Comparison of ENCODE assay signal across 8 cellular contexts in the genomic region with DNA sequence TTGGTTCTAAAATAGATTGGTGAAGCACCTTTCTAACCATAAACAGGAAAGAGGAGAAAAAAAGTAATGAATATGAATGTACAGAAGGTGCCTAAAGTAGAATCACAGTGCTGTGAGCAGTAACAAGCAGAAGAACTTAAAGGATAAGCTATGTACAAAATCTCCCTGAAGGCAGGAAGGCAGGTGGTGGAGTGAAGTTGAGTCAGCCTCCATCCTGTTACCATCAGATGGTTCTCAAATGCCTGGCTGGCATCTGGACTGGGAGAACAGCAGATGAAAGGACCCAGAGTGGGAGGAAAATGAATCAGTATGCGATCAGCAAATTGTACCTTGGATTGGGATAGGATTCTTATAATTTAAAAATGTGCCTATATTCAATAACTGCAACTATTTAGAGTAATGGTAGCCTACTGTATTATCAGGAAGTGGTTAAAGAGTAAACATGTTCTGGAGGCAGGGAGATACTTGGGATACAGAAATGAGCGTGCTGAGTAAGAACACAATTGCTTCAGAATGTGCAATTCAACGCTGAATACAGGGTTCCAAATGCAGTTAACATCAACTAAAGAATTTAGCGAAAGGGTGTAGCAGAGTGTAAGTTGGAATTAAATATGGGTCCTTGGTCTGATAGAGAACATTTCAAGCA. TPM values are rescaled to one million over a fixed set of nuclear protein-coding genes. Genes with fewer than 3 reads are reported as not detected.
DNase-seq lines count a peak whose midpoint lies in the region; ATAC-seq and TF ChIP-seq lines count a peak whose summit lies in the region.

No MANE protein-coding gene starts in this region.

- no peaks in the 10 kb centered on the region for H3K27me3 ChIP-seq in esophagus squamous epithelium

- 69 to 83% methylated on average over 4 of the region's 4 CpGs for WGBS in esophagus squamous epithelium, 2 donors

- intact Hi-C loops in activated CD4-positive, alpha-beta T cell treated with anti-CD3 and anti-CD28 coated beads, Interleukin-2, amount 10 ng/mL, durations not matched to agents 24 days and 14 days (cut with micrococcal nuclease): loop anchor here (5.0 kb wide), 1 partner anchor 686 kb away; no protein-coding TSS in a partner anchor
- intact Hi-C loops in activated CD4-positive, alpha-beta T cell treated with anti-CD3 and anti-CD28 coated beads for 36 hours (cut with DNase I, micrococcal nuclease): loop anchor here in 1 of 2 experiments (5.0 kb wide), 1 partner anchor 686 kb away; no protein-coding TSS in a partner anchor
- intact Hi-C loops in esophagus squamous epithelium (cut with DNase I): no loop called here

- no peak for TF ChIP-seq POLR2A in esophagus squamous epithelium (IDR thresholded peaks at IDR 0.05)

- peaks cover 72% of the 10 kb centered on the region for H3K27me3 Mint-ChIP-seq in activated CD4-positive, alpha-beta T cell treated with anti-CD3 and anti-CD28 coated beads, Interleukin-2, amount 10 ng/mL, durations not matched to agents 24 days and 14 days
- peaks cover 30% of the 10 kb centered on the region for H3K27me3 Mint-ChIP-seq in activated CD4-positive, alpha-beta T cell treated with anti-CD3 and anti-CD28 coated beads for 36 hours
- H3K27me3 Mint-ChIP-seq in WTC11 (ENCODE audit: low read depth): no peaks in the 10 kb centered on the region

- no peak overlapping the region for H3K27ac Mint-ChIP-seq in activated CD4-positive, alpha-beta T cell treated with anti-CD3 and anti-CD28 coated beads, Interleukin-2, amount 10 ng/mL, durations not matched to agents 24 days and 14 days
- H3K27ac Mint-ChIP-seq in activated CD4-positive, alpha-beta T cell treated with anti-CD3 and anti-CD28 coated beads for 36 hours: no peak overlapping the region
- H3K27ac Mint-ChIP-seq in WTC11: no peak overlapping the region; the same call in 1 of the 2 replicates

- TF ChIP-seq CTCF in WTC11 (IDR thresholded peaks at IDR 0.05) (no peak), esophagus squamous epithelium (IDR thresholded peaks at IDR 0.05) (no peak)

- no peaks in the 10 kb centered on the region for H3K9me3 Mint-ChIP-seq in activated CD4-positive, alpha-beta T cell treated with anti-CD3 and anti-CD28 coated beads, Interleukin-2, amount 10 ng/mL, durations not matched to agents 24 days and 14 days
- H3K9me3 Mint-ChIP-seq in activated CD4-positive, alpha-beta T cell treated with anti-CD3 and anti-CD28 coated beads for 36 hours (ENCODE audit: low read depth): no peaks in the 10 kb centered on the region
- H3K9me3 Mint-ChIP-seq in WTC11: no peaks in the 10 kb centered on the region

- H3K9me3 ChIP-seq in iPS-18c (ENCODE audit: control insufficient read depth, insufficient read depth, low read length) (no peaks in the 10 kb centered on the region), esophagus squamous epithelium (no peaks in the 10 kb centered on the region)

- H3K4me1 Mint-ChIP-seq in activated CD4-positive, alpha-beta T cell treated with anti-CD3 and anti-CD28 coated beads, Interleukin-2, amount 10 ng/mL, durations not matched to agents 24 days and 14 days: peaks cover 19% of the 10 kb centered on the region
- H3K4me1 Mint-ChIP-seq in activated CD4-positive, alpha-beta T cell treated with anti-CD3 and anti-CD28 coated beads for 36 hours: peaks cover 19% of the 10 kb centered on the region
- H3K4me1 Mint-ChIP-seq in WTC11: peaks cover 37% of the 10 kb centered on the region

- 0 out of 2 replicates have a peak overlapping the region, but pooled peaks have one; percentile 92 for H3K4me3 ChIP-seq in iPS-18c (ENCODE audit: insufficient read depth, low read depth, low read length)
- H3K4me3 ChIP-seq in esophagus squamous epithelium: peak overlapping the region in 1 of 4 donors; percentile 54

- DNase-seq in activated CD4-positive, alpha-beta T cell treated with anti-CD3 and anti-CD28 coated beads, Interleukin-2, amount 10 ng/mL, durations not matched to agents 24 days and 14 days: peak; percentile 47
- no peak for DNase-seq in activated CD4-positive, alpha-beta T cell treated with anti-CD3 and anti-CD28 coated beads for 36 hours
- DNase-seq in WTC11 (ENCODE audit: low spot score): no peak
- DNase-seq in superior temporal gyrus (ENCODE audit: extremely low spot score): peak; percentile 59
- no peak for DNase-seq in NCI-H2029 (lab: John Stamatoyannopoulos, UW)
- DNase-seq in esophagus squamous epithelium (lab: John Stamatoyannopoulos, UW): no peak
- no peak for DNase-seq in NCI-H1436 treated with DMSO at 0.1 percent for 48 hours (lab: John Stamatoyannopoulos, UW)

- peak overlapping the region in 2 of 4 donors; percentile 88 to 95 for H3K27ac ChIP-seq in esophagus squamous epithelium

- CTCF ChIA-PET in activated CD4-positive, alpha-beta T cell treated with anti-CD3 and anti-CD28 coated beads for 36 hours (lab: Charles Lee): no interaction called here
- CTCF ChIA-PET in WTC11 (lab: Charles Lee): no interaction called here

- H3K36me3 ChIP-seq in esophagus squamous epithelium: no peaks in the 10 kb centered on the region

- peak overlapping the region; percentile 79 for H3K4me3 Mint-ChIP-seq in activated CD4-positive, alpha-beta T cell treated with anti-CD3 and anti-CD28 coated beads, Interleukin-2, amount 10 ng/mL, durations not matched to agents 24 days and 14 days
- H3K4me3 Mint-ChIP-seq in activated CD4-positive, alpha-beta T cell treated with anti-CD3 and anti-CD28 coated beads for 36 hours: no peak overlapping the region
- peak overlapping the region; percentile 80 for H3K4me3 Mint-ChIP-seq in WTC11

- POLR2A ChIA-PET in activated CD4-positive, alpha-beta T cell treated with anti-CD3 and anti-CD28 coated beads for 36 hours (lab: Charles Lee): no interaction called here
- POLR2A ChIA-PET in WTC11 (lab: Charles Lee): interaction anchor here (1.7 to 4.1 kb wide), 3 partner anchors 22 to 344 kb away, joined by 6 to 54 read pairs (median 21); a partner anchor contains a TSS

- H3K4me1 ChIP-seq in esophagus squamous epithelium: peaks cover 4 to 40% (median 10%) of the 10 kb centered on the region in 3 donors

- no peaks in the 10 kb centered on the region for H3K36me3 Mint-ChIP-seq in activated CD4-positive, alpha-beta T cell treated with anti-CD3 and anti-CD28 coated beads, Interleukin-2, amount 10 ng/mL, durations not matched to agents 24 days and 14 days (ENCODE audit: low read depth)
- H3K36me3 Mint-ChIP-seq in activated CD4-positive, alpha-beta T cell treated with anti-CD3 and anti-CD28 coated beads for 36 hours (ENCODE audit: low read depth): no peaks in the 10 kb centered on the region
- no peaks in the 10 kb centered on the region for H3K36me3 Mint-ChIP-seq in WTC11

- ATAC-seq in activated CD4-positive, alpha-beta T cell treated with anti-CD3 and anti-CD28 coated beads for 36 hours: no peak
- ATAC-seq in WTC11: no peak

TF ChIP-seq in WTC11, 78 proteins besides CTCF, POLR2A, EP300 and RAD21 (continues in another document):
- TF ChIP-seq ZNF232 (CRISPR knock-in tag; IDR thresholded peaks at IDR 0.05) (no peak), NR2C2 (CRISPR knock-in tag; IDR thresholded peaks at IDR 0.05) (no peak), OVOL2 (CRISPR knock-in tag; IDR thresholded peaks at IDR 0.05; ENCODE audit: borderline replicate concordance) (no peak), ESRRA (CRISPR knock-in tag; IDR thresholded peaks at IDR 0.05; ENCODE audit: borderline replicate concordance) (no peak), CREM (CRISPR knock-in tag; IDR thresholded peaks at IDR 0.05) (no peak), GABPB1 (CRISPR knock-in tag; IDR thresholded peaks at IDR 0.05) (no peak), ZNF416 (CRISPR knock-in tag; IDR thresholded peaks at IDR 0.05) (no peak), NR1H2 (CRISPR knock-in tag; IDR thresholded peaks at IDR 0.05) (no peak), TEAD4 (CRISPR knock-in tag; IDR thresholded peaks at IDR 0.05) (no peak)
- TF ChIP-seq, protein P1, sequence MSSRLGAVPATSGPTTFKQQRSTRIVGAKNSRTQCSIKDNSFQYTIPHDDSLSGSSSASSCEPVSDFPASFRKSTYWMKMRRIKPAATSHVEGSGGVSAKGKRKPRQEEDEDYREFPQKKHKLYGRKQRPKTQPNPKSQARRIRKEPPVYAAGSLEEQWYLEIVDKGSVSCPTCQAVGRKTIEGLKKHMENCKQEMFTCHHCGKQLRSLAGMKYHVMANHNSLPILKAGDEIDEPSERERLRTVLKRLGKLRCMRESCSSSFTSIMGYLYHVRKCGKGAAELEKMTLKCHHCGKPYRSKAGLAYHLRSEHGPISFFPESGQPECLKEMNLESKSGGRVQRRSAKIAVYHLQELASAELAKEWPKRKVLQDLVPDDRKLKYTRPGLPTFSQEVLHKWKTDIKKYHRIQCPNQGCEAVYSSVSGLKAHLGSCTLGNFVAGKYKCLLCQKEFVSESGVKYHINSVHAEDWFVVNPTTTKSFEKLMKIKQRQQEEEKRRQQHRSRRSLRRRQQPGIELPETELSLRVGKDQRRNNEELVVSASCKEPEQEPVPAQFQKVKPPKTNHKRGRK (CRISPR knock-in tag; IDR thresholded peaks at IDR 0.05; ENCODE audit: borderline replicate concordance): no peak
- TF ChIP-seq, protein P2, sequence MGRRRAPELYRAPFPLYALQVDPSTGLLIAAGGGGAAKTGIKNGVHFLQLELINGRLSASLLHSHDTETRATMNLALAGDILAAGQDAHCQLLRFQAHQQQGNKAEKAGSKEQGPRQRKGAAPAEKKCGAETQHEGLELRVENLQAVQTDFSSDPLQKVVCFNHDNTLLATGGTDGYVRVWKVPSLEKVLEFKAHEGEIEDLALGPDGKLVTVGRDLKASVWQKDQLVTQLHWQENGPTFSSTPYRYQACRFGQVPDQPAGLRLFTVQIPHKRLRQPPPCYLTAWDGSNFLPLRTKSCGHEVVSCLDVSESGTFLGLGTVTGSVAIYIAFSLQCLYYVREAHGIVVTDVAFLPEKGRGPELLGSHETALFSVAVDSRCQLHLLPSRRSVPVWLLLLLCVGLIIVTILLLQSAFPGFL (CRISPR knock-in tag; IDR thresholded peaks at IDR 0.05; ENCODE audit: borderline replicate concordance): no peak
- TF ChIP-seq, protein P3, sequence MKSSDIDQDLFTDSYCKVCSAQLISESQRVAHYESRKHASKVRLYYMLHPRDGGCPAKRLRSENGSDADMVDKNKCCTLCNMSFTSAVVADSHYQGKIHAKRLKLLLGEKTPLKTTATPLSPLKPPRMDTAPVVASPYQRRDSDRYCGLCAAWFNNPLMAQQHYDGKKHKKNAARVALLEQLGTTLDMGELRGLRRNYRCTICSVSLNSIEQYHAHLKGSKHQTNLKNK (CRISPR knock-in tag; IDR thresholded peaks at IDR 0.05): no peak

RNA-seq across cellular contexts. Expression of a gene that starts 21.1 kb away (rescaled TPM):
- total RNA-seq in activated CD4-positive, alpha-beta T cell treated with anti-CD3 and anti-CD28 coated beads, Interleukin-2, amount 10 ng/mL, durations not matched to agents 24 days and 14 days: 3.5 and 4.3 TPM in 2 replicates
- 1 to 10 TPM; 9.3 to 9.9 TPM for total RNA-seq in activated CD4-positive, alpha-beta T cell treated with anti-CD3 and anti-CD28 coated beads for 36 hours
- total RNA-seq in WTC11 (2021) (13.6 to 16.2 TPM (median 13.8 TPM) in 3 replicates), esophagus squamous epithelium (10 to 100 TPM; 13.4 to 30.0 (median 19.6) TPM)

Comparison
In these comparisons a context has a peak if more than half of its experiments do, and no peak if none do; other contexts are left out.
1. DNase-seq: peak in activated CD4-positive, alpha-beta T cell treated with anti-CD3 and anti-CD28 coated beads, Interleukin-2, amount 10 ng/mL, durations not matched to agents 24 days and 14 days (single experiment) and superior temporal gyrus (single experiment); none in activated CD4-positive, alpha-beta T cell treated with anti-CD3 and anti-CD28 coated beads for 36 hours (single experiment), WTC11 (single experiment), NCI-H2029 (single experiment), esophagus squamous epithelium (single experiment) and NCI-H1436 treated with DMSO at 0.1 percent for 48 hours (single experiment).